Comparison of ENCODE assay signal across 26 cellular contexts in the genomic region with DNA sequence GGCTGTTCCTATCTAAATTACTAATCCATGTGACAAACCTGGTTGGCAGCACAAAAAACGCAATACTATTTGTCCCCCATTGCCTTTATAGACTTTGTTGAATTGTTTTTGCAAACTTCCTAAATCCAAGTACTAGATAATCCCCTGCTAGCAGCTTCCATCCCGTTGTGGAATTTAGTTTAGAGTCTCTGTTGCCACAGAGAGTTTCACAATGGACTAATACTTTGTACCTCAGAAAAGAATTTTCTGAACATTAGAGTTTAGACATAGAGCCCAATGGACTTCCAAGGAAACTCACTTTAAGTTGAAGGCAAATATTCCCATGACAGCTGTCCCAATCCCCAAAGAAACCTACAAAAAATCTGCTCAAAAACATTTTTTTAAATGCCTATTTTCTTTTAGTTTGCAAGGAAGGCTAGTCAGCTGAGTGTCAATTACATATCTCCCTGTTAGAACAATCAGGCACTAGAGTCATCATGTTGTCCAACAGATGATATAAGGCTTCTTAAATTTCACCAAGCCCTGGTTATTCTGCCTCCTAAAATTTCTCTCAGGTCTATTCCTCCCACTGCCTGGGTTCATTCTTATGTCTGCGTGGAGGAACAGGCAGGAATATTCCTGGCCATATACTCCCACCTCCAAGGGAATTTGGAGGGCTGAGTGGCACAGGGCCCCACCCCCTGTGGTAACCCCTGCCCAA. TPM values are rescaled to one million over a fixed set of nuclear protein-coding genes. Genes with fewer than 3 reads are reported as not detected.
DNase-seq lines count a peak whose midpoint lies in the region; ATAC-seq and TF ChIP-seq lines count a peak whose summit lies in the region.
"Had no signal": no experiment of that assay in that cellular context is flagged by ENCODE, and none has a peak within 500 bp of the region (broad histone marks: within the 10 kb centered on the region; RNA-seq: fewer than 3 reads in every experiment).

No MANE protein-coding gene starts in this region.

- DNase-seq in AG10803 (ENCODE audit: low read depth) (peak; percentile 51), HFFc6 (peak; percentile 6), fibroblast of peridontal ligament (ENCODE audit: extremely low read depth) (peak; percentile 55), osteoblast (ENCODE audit: insufficient read length, low spot score, missing footprints) (no peak), inferior parietal cortex (ENCODE audit: extremely low spot score) (no peak), MV-4-11 (lab: John Stamatoyannopoulos, UW) (no peak), NOMO-1 treated with DMSO at 0.1 percent for 48 hours (lab: John Stamatoyannopoulos, UW; ENCODE audit: unreplicated experiment) (no peak)
- DNase-seq: activated CD4-positive, alpha-beta memory T cell treated with anti-CD3 and anti-CD28 coated beads for 36 hours; activated CD8-positive, alpha-beta memory T cell treated with anti-CD3 and anti-CD28 coated beads, Interleukin-2, amount 50 U/mL, for 48 hours; activated naive CD8-positive, alpha-beta T cell treated with anti-CD3 and anti-CD28 coated beads for 36 hours; CD4-positive, alpha-beta T cell; effector CD8-positive, alpha-beta T cell; gastrocnemius medialis; NCI-H1436; NCI-H510A; nucleus accumbens; SIG-M5; stimulated activated CD4-positive, alpha-beta T cell treated with anti-CD3 and anti-CD28 coated beads, Interleukin-4, amount 100 ng/mL, for 24 hours; stimulated activated naive CD4-positive, alpha-beta T cell; T-cell; thyroid gland had no signal

- H3K27ac Mint-ChIP-seq in HFFc6: peak overlapping the region; percentile 81
- H3K27ac Mint-ChIP-seq: activated CD4-positive, alpha-beta memory T cell treated with anti-CD3 and anti-CD28 coated beads for 36 hours; activated naive CD8-positive, alpha-beta T cell treated with anti-CD3 and anti-CD28 coated beads for 36 hours; activated T-helper 2 cell treated with anti-CD3 and anti-CD28 coated beads, Interferon-gamma antibody, Interleukin-2, Interleukin-4, amounts not matched to agents 10 μg/mL and 5 μg/mL and 100 μg/mL, durations not matched to agents 14 hours and 24 hours and 36 hours; CD4-positive, alpha-beta T cell; memory B cell; T-cell had no signal

- no peaks in the 10 kb centered on the region for H3K27me3 ChIP-seq in osteoblast (ENCODE audit: insufficient read depth, low read length)
- H3K27me3 ChIP-seq: gastrocnemius medialis, thyroid gland had no signal

- H3K4me2 ChIP-seq in osteoblast (ENCODE audit: insufficient read depth, low read length): peak overlapping the region; percentile 25

- no peaks in the 10 kb centered on the region for H3K36me3 ChIP-seq in osteoblast (ENCODE audit: insufficient read depth, low read length)
- H3K36me3 ChIP-seq: gastrocnemius medialis, thyroid gland had no signal

- H4K20me1 ChIP-seq in osteoblast (ENCODE audit: insufficient read depth, low read length): no peaks in the 10 kb centered on the region

- peaks cover 78% of the 10 kb centered on the region for H3K4me1 Mint-ChIP-seq in HFFc6 (ENCODE audit: low read depth)
- H3K4me1 Mint-ChIP-seq: activated naive CD8-positive, alpha-beta T cell treated with anti-CD3 and anti-CD28 coated beads for 36 hours; memory B cell; T-cell had no signal

- TF ChIP-seq CTCF in AG10803 (conservative IDR thresholded peaks at IDR 0.05; ENCODE audit: low read length) (no peak), HFFc6 (IDR thresholded peaks at IDR 0.05) (no peak), osteoblast (IDR thresholded peaks at IDR 0.05; ENCODE audit: extremely low read depth, low read depth, low read length) (no peak)

- H3K79me2 ChIP-seq in osteoblast (ENCODE audit: insufficient read depth, low read length): peaks cover 34% of the 10 kb centered on the region

- H3K4me3 ChIP-seq in AG10803 (ENCODE audit: low read length) (no peak overlapping the region), osteoblast (ENCODE audit: insufficient read depth, low read length) (no peak overlapping the region)
- H3K4me3 ChIP-seq: gastrocnemius medialis, thyroid gland had no signal

- ATAC-seq in GM21526 (IDR thresholded peaks at IDR 0.05; ENCODE audit: low FRiP score, unreplicated experiment): no peak
- ATAC-seq: activated CD4-positive, CD25-positive, alpha-beta regulatory T cell treated with anti-CD3 and anti-CD28 coated beads, Interleukin-2, amount 50 U/mL, for 24 hours; Panc1; T-cell had no signal

- peaks cover 2% of the 10 kb centered on the region; the same call in 1 of the 2 replicates for H3K27me3 Mint-ChIP-seq in HFFc6 (ENCODE audit: insufficient read depth)
- H3K27me3 Mint-ChIP-seq: activated CD4-positive, alpha-beta memory T cell treated with anti-CD3 and anti-CD28 coated beads for 36 hours; activated naive CD8-positive, alpha-beta T cell treated with anti-CD3 and anti-CD28 coated beads for 36 hours; CD4-positive, alpha-beta T cell had no signal

- H3K36me3 Mint-ChIP-seq in HFFc6 (ENCODE audit: low read depth): peaks cover 25% of the 10 kb centered on the region
- H3K36me3 Mint-ChIP-seq: activated CD4-positive, alpha-beta memory T cell treated with anti-CD3 and anti-CD28 coated beads for 36 hours; activated naive CD8-positive, alpha-beta T cell treated with anti-CD3 and anti-CD28 coated beads for 36 hours; memory B cell; T-cell had no signal

- H3K27ac ChIP-seq in osteoblast (ENCODE audit: low read depth, low read length): no peak overlapping the region
- H3K27ac ChIP-seq: thyroid gland had no signal

- no peaks in the 10 kb centered on the region for H3K9me3 Mint-ChIP-seq in HFFc6
- H3K9me3 Mint-ChIP-seq: activated CD4-positive, alpha-beta memory T cell treated with anti-CD3 and anti-CD28 coated beads for 36 hours; activated naive CD8-positive, alpha-beta T cell treated with anti-CD3 and anti-CD28 coated beads for 36 hours; activated T-helper 2 cell treated with anti-CD3 and anti-CD28 coated beads, Interferon-gamma antibody, Interleukin-2, Interleukin-4, amounts not matched to agents 10 μg/mL and 5 μg/mL and 100 μg/mL, durations not matched to agents 14 hours and 24 hours and 36 hours; CD4-positive, alpha-beta T cell; memory B cell; T-cell had no signal

- H2AFZ ChIP-seq in osteoblast (ENCODE audit: low read length): no peak overlapping the region

- no peaks in the 10 kb centered on the region for H3K9me3 ChIP-seq in osteoblast (ENCODE audit: low read depth, low read length)
- H3K9me3 ChIP-seq: gastrocnemius medialis, thyroid gland had no signal

- H3K4me3 Mint-ChIP-seq in HFFc6: no peak overlapping the region
- H3K4me3 Mint-ChIP-seq: activated CD4-positive, alpha-beta memory T cell treated with anti-CD3 and anti-CD28 coated beads for 36 hours; activated naive CD8-positive, alpha-beta T cell treated with anti-CD3 and anti-CD28 coated beads for 36 hours; CD4-positive, alpha-beta T cell; memory B cell; T-cell had no signal

- H3K4me1 ChIP-seq in osteoblast (ENCODE audit: insufficient read depth, low read length): peaks cover 8% of the 10 kb centered on the region
- H3K4me1 ChIP-seq: thyroid gland had no signal

RNA-seq across cellular contexts. Expression of a gene that starts 27.2 kb away (rescaled TPM):
- total RNA-seq in HFFc6 (2021; fragmentation: NEBNext Ultra II Directional; extraction: Animal tissue kit (Norgen Biotek cat#: 25700)): 10 to 100 TPM; 44.3 to 68.4 (median 50.2) TPM
- 3.3 and 5.0 TPM in 2 replicates for total RNA-seq in osteoblast

Comparison
In these comparisons a context has a peak if more than half of its experiments do, and no peak if none do; other contexts are left out.
1. DNase-seq: peak in AG10803 (single experiment), HFFc6 (single experiment) and fibroblast of peridontal ligament (single experiment); none in osteoblast (single experiment), inferior parietal cortex (single experiment), MV-4-11 (single experiment) and NOMO-1 treated with DMSO at 0.1 percent for 48 hours (single experiment).